ENCODE assay signal across 2 cellular contexts in genomic region chrX:21666679-21667078, GRCh38.
TF ChIP-seq lines count a peak whose summit lies in the region.

No MANE protein-coding gene starts in this region.

TF ChIP-seq in IMR-90, 13 proteins besides CTCF, POLR2A, EP300 and RAD21 (continued from another document):
- no peak for TF ChIP-seq USF2 (IDR thresholded peaks at IDR 0.05; ENCODE audit: low read depth, low read length)
- no peak for TF ChIP-seq CEBPB (IDR thresholded peaks at IDR 0.05; ENCODE audit: low read depth, low read length)
- TF ChIP-seq ELK1 (IDR thresholded peaks at IDR 0.05; ENCODE audit: borderline replicate concordance, low read depth, low read length), result no peak
- no peak for TF ChIP-seq SMC3 (IDR thresholded peaks at IDR 0.05; ENCODE audit: low read depth, low read length)
- TF ChIP-seq MAFK (IDR thresholded peaks at IDR 0.05; ENCODE audit: low read depth, low read length), result no peak
- TF ChIP-seq FOS (IDR thresholded peaks at IDR 0.05; ENCODE audit: low read depth, low read length), result no peak
- TF ChIP-seq MXI1 (IDR thresholded peaks at IDR 0.05; ENCODE audit: borderline replicate concordance, low read depth, low read length), result no peak
- TF ChIP-seq BHLHE40 (IDR thresholded peaks at IDR 0.05; ENCODE audit: low read depth, low read length), result no peak
- no peak for TF ChIP-seq CHD1 (IDR thresholded peaks at IDR 0.05; ENCODE audit: low read depth, low read length)
- no peak for TF ChIP-seq MAZ (IDR thresholded peaks at IDR 0.05; ENCODE audit: borderline replicate concordance, low read depth, low read length)
- no peak for TF ChIP-seq RCOR1 (IDR thresholded peaks at IDR 0.05; ENCODE audit: insufficient replicate concordance, low read length)
- no peak for TF ChIP-seq NFE2L2 (IDR thresholded peaks at IDR 0.05; ENCODE audit: low read depth, low read length)

TF ChIP-seq in SK-N-SH, 30 proteins besides CTCF, POLR2A, EP300 and RAD21 (continued from another document):
- TF ChIP-seq ZBTB33 (IDR thresholded peaks at IDR 0.05; ENCODE audit: borderline replicate concordance, low read depth), result no peak
